18 cellular contexts compared by ENCODE assay signal in genomic region chr19:3353493-3353892, GRCh38. TPM values are rescaled to one million over a fixed set of nuclear protein-coding genes. Genes with fewer than 3 reads are reported as not detected.
DNase-seq lines count a peak whose midpoint lies in the region; ATAC-seq and TF ChIP-seq lines count a peak whose summit lies in the region.
"Had no signal": no experiment of that assay in that cellular context is flagged by ENCODE, and none has a peak within 500 bp of the region (broad histone marks: within the 10 kb centered on the region; RNA-seq: fewer than 3 reads in every experiment).

No MANE protein-coding gene starts in this region.

- peak; percentile 17 for DNase-seq in Right ventricle myocardium superior
- no peak for DNase-seq in cardiac septum (ENCODE audit: low spot score)
- no peak for DNase-seq in esophagus muscularis mucosa (ENCODE audit: extremely low spot score)
- DNase-seq in neural crest cell (ENCODE audit: low read depth, low spot score), result no peak
- DNase-seq in effector CD4-positive, alpha-beta T cell, result no peak
- DNase-seq in HuH-7 (ENCODE audit: low spot score), result no peak
- no peak for DNase-seq in retina
- DNase-seq: AML-193; Calu3; CD4-positive, alpha-beta memory T cell; DMS79 treated with DMSO at 0.1 percent for 48 hours; GF-D8; GOT3; H7 had no signal

- H3K27ac ChIP-seq in esophagus muscularis mucosa (replicated peaks in 1 of 4), result peak overlapping the region; percentile 6 to 48 (median 19)
- H3K27ac ChIP-seq: 22Rv1, A549 had no signal

- WGBS in esophagus muscularis mucosa, result 55% methylated on average over 5 of the region's 5 CpGs

- no peak for TF ChIP-seq POLR2A in esophagus muscularis mucosa (IDR thresholded peaks at IDR 0.05; ENCODE audit: low read depth)

- H3K36me3 Mint-ChIP-seq in neural crest cell (ENCODE audit: low read depth), result no peaks in the 10 kb centered on the region
- H3K36me3 Mint-ChIP-seq: CD4-positive, alpha-beta memory T cell had no signal

- intact Hi-C loops in Right ventricle myocardium superior (cut with DNase I), result no loop called here
- intact Hi-C loops in cardiac septum (cut with DNase I), result no loop called here
- intact Hi-C loops in esophagus muscularis mucosa (cut with DNase I), result no loop called here

- H3K4me1 Mint-ChIP-seq in neural crest cell, result no peaks in the 10 kb centered on the region

- H3K9me3 ChIP-seq in esophagus muscularis mucosa, result no peaks in the 10 kb centered on the region
- H3K9me3 ChIP-seq: A549 had no signal

- H3K4me3 ChIP-seq in esophagus muscularis mucosa, result no peak overlapping the region
- H3K4me3 ChIP-seq: A549 had no signal

- peaks cover 5 to 44% (median 38%) of the 10 kb centered on the region in 4 donors for H3K4me1 ChIP-seq in esophagus muscularis mucosa

- TF ChIP-seq CTCF in esophagus muscularis mucosa (IDR thresholded peaks at IDR 0.05), result no peak
- TF ChIP-seq CTCF in neural crest cell (conservative IDR thresholded peaks at IDR 0.05), result no peak

- no peaks in the 10 kb centered on the region for H3K27me3 ChIP-seq in esophagus muscularis mucosa

- no peak for TF ChIP-seq EP300 in esophagus muscularis mucosa (IDR thresholded peaks at IDR 0.05)

- no peak overlapping the region for H3K27ac Mint-ChIP-seq in neural crest cell (ENCODE audit: unreplicated experiment)
- H3K27ac Mint-ChIP-seq: CD4-positive, alpha-beta memory T cell had no signal

- H3K9me3 Mint-ChIP-seq in neural crest cell, result no peaks in the 10 kb centered on the region

- no peaks in the 10 kb centered on the region for H3K36me3 ChIP-seq in esophagus muscularis mucosa

- peak overlapping the region; percentile 2 for H3K4me3 Mint-ChIP-seq in neural crest cell
- H3K4me3 Mint-ChIP-seq: CD14-positive monocyte; CD4-positive, alpha-beta memory T cell had no signal

- peaks cover 73% of the 10 kb centered on the region for H3K27me3 Mint-ChIP-seq in neural crest cell (ENCODE audit: low read depth)

- ATAC-seq in Right ventricle myocardium superior (ENCODE audit: poor library complexity), result no peak
- ATAC-seq: A549, HCT116 had no signal

RNA-seq across cellular contexts. Expression of gene NFIC, which starts 12.9 kb away (rescaled TPM):
- total RNA-seq in Right ventricle myocardium superior, result 153 TPM
- total RNA-seq in cardiac septum, result 178 TPM
- 100 to 1,000 TPM; 165 to 297 (median 211) TPM for total RNA-seq in esophagus muscularis mucosa
- total RNA-seq in neural crest cell, result 4.1 and 6.0 TPM in 2 replicates

Comparison
In these comparisons a context has a peak if more than half of its experiments do, and no peak if none do; other contexts are left out.
1. RNA of gene NFIC, which starts 12.9 kb away (total RNA-seq): 165 to 297 TPM in esophagus muscularis mucosa, 178 TPM in cardiac septum (single experiment) and 153 TPM in Right ventricle myocardium superior (single experiment); 4.1 to 6.0 TPM in neural crest cell; every median in the first group is over 10 times any median in the second.